In genomic region chr19:1037553-1038115, GRCh38 we compare ENCODE assay signal across 10 cellular contexts. TPM values are rescaled to one million over a fixed set of nuclear protein-coding genes. Genes with fewer than 3 reads are reported as not detected.
A peak's percentile ranks its signal among the peaks of the same experiment; 100 is the strongest.
DNase-seq lines count a peak whose midpoint lies in the region; ATAC-seq and TF ChIP-seq lines count a peak whose summit lies in the region.
"Had no signal": no experiment of that assay in that cellular context is flagged by ENCODE, and none has a peak within 500 bp of the region (broad histone marks: within the 10 kb centered on the region; RNA-seq: fewer than 3 reads in every experiment).

No MANE protein-coding gene starts in this region.

- H3K36me3 ChIP-seq in HEK293 (ENCODE audit: control insufficient read depth in 2 of 2, insufficient read depth in 1 of 2, low read length in 2 of 2), result peaks cover 0 to 15% of the 10 kb centered on the region in 2 experiments; a peak in 1 of 3 replicates

- CTCF ChIA-PET in CD4-positive, alpha-beta T cell (lab: Charles Lee), result interaction anchor here (1.0 to 3.6 kb wide), 4 partner anchors 9 to 27 kb away, joined by 3 to 20 read pairs (median 4); partner anchors contain the start of genes RNU6-2 and TMEM259
- CTCF ChIA-PET in HEK293 (lab: Yijun Ruan, JAX), result interaction anchor here (0.6 to 1.3 kb wide), 2 partner anchors 36 to 177 kb away, joined by 3 read pairs; no protein-coding TSS in a partner anchor

- H3K27ac ChIP-seq in CD4-positive, alpha-beta T cell (ENCODE audit: low read depth, low read length), result peak overlapping the region; percentile 60
- no peak overlapping the region for H3K27ac ChIP-seq in HEK293 (ENCODE audit: extremely low read depth, low read depth, low read length)

- no peaks in the 10 kb centered on the region; the same call in 1 of the 2 replicates for H3K4me1 ChIP-seq in HEK293 (ENCODE audit: control insufficient read depth, insufficient read depth, low read length)

- H3K9me3 ChIP-seq in CD4-positive, alpha-beta T cell (ENCODE audit: control insufficient read depth, low read length), result no peaks in the 10 kb centered on the region
- H3K9me3 ChIP-seq in HEK293 (ENCODE audit: control insufficient read depth, insufficient read depth, low read depth, low read length), result no peaks in the 10 kb centered on the region

- H3K9me3 Mint-ChIP-seq in CD4-positive, alpha-beta T cell, result no peaks in the 10 kb centered on the region
- H3K9me3 Mint-ChIP-seq in activated naive CD4-positive, alpha-beta T cell treated with anti-CD3 and anti-CD28 coated beads, Interleukin-2, amount 50 U/mL, for 72 hours, result peaks cover 0 to 4% of the 10 kb centered on the region in 2 donors
- H3K9me3 Mint-ChIP-seq in naive thymus-derived CD8-positive, alpha-beta T cell, result no peaks in the 10 kb centered on the region

- ATAC-seq in CD4-positive, alpha-beta T cell (ENCODE audit: poor library complexity), result no peak
- ATAC-seq in activated naive CD4-positive, alpha-beta T cell treated with anti-CD3 and anti-CD28 coated beads, Interleukin-2, amount 50 U/mL, for 72 hours, result no peak
- no peak for ATAC-seq in naive thymus-derived CD8-positive, alpha-beta T cell
- ATAC-seq in sciatic nerve (no peak), HG03469 (IDR thresholded peaks at IDR 0.05; ENCODE audit: unreplicated experiment) (no peak)
- ATAC-seq: SK-N-SH treated with all-trans-retinoic acid at 6 μM for 48 hours had no signal

- H3K27me3 Mint-ChIP-seq in CD4-positive, alpha-beta T cell, result no peaks in the 10 kb centered on the region
- H3K27me3 Mint-ChIP-seq in naive thymus-derived CD8-positive, alpha-beta T cell, result no peaks in the 10 kb centered on the region

- POLR2A ChIA-PET in CD4-positive, alpha-beta T cell (lab: Charles Lee), result interaction anchor here (0.7 to 9.0 kb wide), 9 partner anchors 9 to 237 kb away, joined by 3 to 203 read pairs (median 48); partner anchors contain the start of genes ARHGAP45, CIRBP, CNN2 and FAM174C
- POLR2A ChIA-PET in HEK293 (lab: Yijun Ruan, JAX), result interaction anchor here (0.6 to 5.8 kb wide), 2 partner anchors 10 to 15 kb away, joined by 3 to 60 read pairs; partner anchors contain the start of gene CNN2
- POLR2A ChIA-PET in naive thymus-derived CD8-positive, alpha-beta T cell (lab: Charles Lee), result interaction anchor here (0.7 to 12.3 kb wide), 12 partner anchors 12 to 234 kb away, joined by 3 to 768 read pairs (median 6); partner anchors contain the start of genes ARHGAP45, CNN2, RNU6-2 and TMEM259

- H3K27me3 ChIP-seq in CD4-positive, alpha-beta T cell (ENCODE audit: control insufficient read depth, insufficient read depth, low read length), result no peaks in the 10 kb centered on the region

- intact Hi-C loops in CD4-positive, alpha-beta T cell (cut with DNase I, micrococcal nuclease), result loop anchor here in 1 of 2 experiments (2.0 kb wide), 1 partner anchor 31 kb away; no protein-coding TSS in a partner anchor
- intact Hi-C loops in sciatic nerve (cut with DNase I), result loop anchor here (5.0 kb wide), 1 partner anchor 55 kb away; no protein-coding TSS in a partner anchor

- peak overlapping the region; percentile 92 for H3K27ac Mint-ChIP-seq in CD4-positive, alpha-beta T cell
- H3K27ac Mint-ChIP-seq in activated naive CD4-positive, alpha-beta T cell treated with anti-CD3 and anti-CD28 coated beads, Interleukin-2, amount 50 U/mL, for 72 hours, result peak overlapping the region; percentile 86 to 87
- peak overlapping the region; percentile 92 to 98 (median 94) for H3K27ac Mint-ChIP-seq in naive thymus-derived CD8-positive, alpha-beta T cell

- H3K4me3 ChIP-seq in HEK293 (ENCODE audit: low read depth, low read length), result no peak overlapping the region

- peaks cover 59% of the 10 kb centered on the region for H3K4me1 Mint-ChIP-seq in CD4-positive, alpha-beta T cell (ENCODE audit: low read depth)
- peaks cover 31 to 67% (median 62%) of the 10 kb centered on the region in 4 donors for H3K4me1 Mint-ChIP-seq in naive thymus-derived CD8-positive, alpha-beta T cell

- H3K36me3 Mint-ChIP-seq in CD4-positive, alpha-beta T cell (ENCODE audit: low read depth), result peaks cover 72% of the 10 kb centered on the region
- peaks cover 8 to 49% of the 10 kb centered on the region in 2 donors for H3K36me3 Mint-ChIP-seq in activated naive CD4-positive, alpha-beta T cell treated with anti-CD3 and anti-CD28 coated beads, Interleukin-2, amount 50 U/mL, for 72 hours
- peaks cover 0 to 45% (median 11%) of the 10 kb centered on the region in 3 donors for H3K36me3 Mint-ChIP-seq in naive thymus-derived CD8-positive, alpha-beta T cell

- peak overlapping the region; percentile 100 for H3K4me3 Mint-ChIP-seq in CD4-positive, alpha-beta T cell
- peak overlapping the region; percentile 55 to 100 (median 96) for H3K4me3 Mint-ChIP-seq in naive thymus-derived CD8-positive, alpha-beta T cell

- TF ChIP-seq CTCF in CD4-positive, alpha-beta T cell (IDR thresholded peaks at IDR 0.05), result no peak
- TF ChIP-seq CTCF in HEK293 (tag by site-specific recombination; IDR thresholded peaks at IDR 0.05), result no peak

- DNase-seq in CD4-positive, alpha-beta T cell, result peak in 1 of 10 experiments; percentile 8
- no peak for DNase-seq in activated naive CD4-positive, alpha-beta T cell treated with anti-CD3 and anti-CD28 coated beads, Interleukin-2, amount 50 U/mL, for 72 hours (ENCODE audit: low spot score in 2 of 2)
- peak in 1 of 10 donors; percentile 64 for DNase-seq in naive thymus-derived CD8-positive, alpha-beta T cell
- DNase-seq in sciatic nerve (ENCODE audit: low spot score) (no peak), HUDEP-2 (lab: John Stamatoyannopoulos, UW; ENCODE audit: unreplicated experiment in 76 of 76) (no peak), retina (no peak)
- DNase-seq: activated gamma-delta T cell treated with Interleukin-2 at 50 U/mL for 16 hours had no signal

TF ChIP-seq in HEK293, 187 proteins besides CTCF, POLR2A, EP300 and RAD21 (continues in another document):
- 0 out of 2 replicates have a peak, but pooled peaks have one; percentile 13 for TF ChIP-seq HIC1 (tag by site-specific recombination; IDR thresholded peaks at IDR 0.05)
- no peak for TF ChIP-seq ZSCAN5A (tag by site-specific recombination; IDR thresholded peaks at IDR 0.05)
- TF ChIP-seq ZBTB1 (tag by site-specific recombination; IDR thresholded peaks at IDR 0.05), result no peak
- no peak for TF ChIP-seq ZEB2 (tag by site-specific recombination; IDR thresholded peaks at IDR 0.05)
- no peak for TF ChIP-seq ZNF16 (tag by site-specific recombination; IDR thresholded peaks at IDR 0.05; ENCODE audit: low read depth)

RNA-seq across cellular contexts. Expression of gene ABCA7, which starts 2.3 kb away (rescaled TPM):
- total RNA-seq in CD4-positive, alpha-beta T cell, result 100 to 1,000 TPM; 114 to 118 TPM
- total RNA-seq in activated naive CD4-positive, alpha-beta T cell treated with anti-CD3 and anti-CD28 coated beads, Interleukin-2, amount 50 U/mL, for 72 hours, result 100 to 1,000 TPM in 1 of 2 donors, 10 to 100 TPM in 1; 17.8 to 105 TPM
- total RNA-seq in naive thymus-derived CD8-positive, alpha-beta T cell, result 100 to 1,000 TPM; 221 to 232 TPM
- polyA plus RNA-seq in naive thymus-derived CD8-positive, alpha-beta T cell, result 10 to 100 TPM in 1 of 3 donors, 1 to 10 TPM in 2; 4.2 to 14.4 (median 8.7) TPM
- 17.3 TPM for total RNA-seq in sciatic nerve

RNA-seq across cellular contexts. Expression of gene CNN2, which starts 11.2 kb away (rescaled TPM):
- total RNA-seq in CD4-positive, alpha-beta T cell, result 100 to 1,000 TPM; 307 to 318 TPM
- total RNA-seq in activated naive CD4-positive, alpha-beta T cell treated with anti-CD3 and anti-CD28 coated beads, Interleukin-2, amount 50 U/mL, for 72 hours, result 100 to 1,000 TPM; 187 to 254 TPM
- total RNA-seq in naive thymus-derived CD8-positive, alpha-beta T cell, result 100 to 1,000 TPM; 211 to 216 TPM
- 100 to 1,000 TPM; 498 to 693 (median 515) TPM for polyA plus RNA-seq in naive thymus-derived CD8-positive, alpha-beta T cell
- 120 TPM for total RNA-seq in sciatic nerve

RNA-seq across cellular contexts. Expression of gene RNU6-2, which starts 16.3 kb away (rescaled TPM):
- not detected for total RNA-seq in CD4-positive, alpha-beta T cell
- not detected for total RNA-seq in activated naive CD4-positive, alpha-beta T cell treated with anti-CD3 and anti-CD28 coated beads, Interleukin-2, amount 50 U/mL, for 72 hours
- total RNA-seq in naive thymus-derived CD8-positive, alpha-beta T cell, result not detected
- not detected for polyA plus RNA-seq in naive thymus-derived CD8-positive, alpha-beta T cell
- not detected for total RNA-seq in sciatic nerve

RNA-seq across cellular contexts. Expression of gene TMEM259, which starts 16.7 kb away (rescaled TPM):
- total RNA-seq in CD4-positive, alpha-beta T cell, result 100 to 1,000 TPM; 388 to 390 TPM
- total RNA-seq in activated naive CD4-positive, alpha-beta T cell treated with anti-CD3 and anti-CD28 coated beads, Interleukin-2, amount 50 U/mL, for 72 hours, result 100 to 1,000 TPM; 104 to 156 TPM
- 100 to 1,000 TPM; 331 to 365 TPM for total RNA-seq in naive thymus-derived CD8-positive, alpha-beta T cell
- polyA plus RNA-seq in naive thymus-derived CD8-positive, alpha-beta T cell, result 10 to 100 TPM; 37.9 to 77.0 (median 52.0) TPM
- total RNA-seq in sciatic nerve, result 146 TPM

RNA-seq across cellular contexts. Expression of gene ARHGAP45, which starts 29.3 kb away (rescaled TPM):
- total RNA-seq in CD4-positive, alpha-beta T cell, result 100 to 1,000 TPM; 861 to 878 TPM
- 100 to 1,000 TPM; 171 to 174 TPM for total RNA-seq in activated naive CD4-positive, alpha-beta T cell treated with anti-CD3 and anti-CD28 coated beads, Interleukin-2, amount 50 U/mL, for 72 hours
- total RNA-seq in naive thymus-derived CD8-positive, alpha-beta T cell, result 1,000 to 10,000 TPM; 1,025 to 1,060 TPM
- 100 to 1,000 TPM; 261 to 681 (median 358) TPM for polyA plus RNA-seq in naive thymus-derived CD8-positive, alpha-beta T cell
- 26.2 TPM for total RNA-seq in sciatic nerve
